In genomic region chr12:102535306-102535705, GRCh38 we compare ENCODE assay signal across 1 cellular context.
TF ChIP-seq lines count a peak whose summit lies in the region.

No MANE protein-coding gene starts in this region.

TF ChIP-seq in GM23338, 12 proteins besides CTCF, POLR2A, EP300 and RAD21 (continued from another document):
- TF ChIP-seq ZNF462 (CRISPR knock-in tag; IDR thresholded peaks at IDR 0.05): no peak
- TF ChIP-seq ZNF114 (CRISPR knock-in tag; IDR thresholded peaks at IDR 0.05): no peak
- TF ChIP-seq ETS1 (IDR thresholded peaks at IDR 0.05): no peak
- no peak for TF ChIP-seq POLR2AphosphoS5 (IDR thresholded peaks at IDR 0.05; ENCODE audit: low read depth)
- no peak for TF ChIP-seq CREB1 (CRISPR knock-in tag; IDR thresholded peaks at IDR 0.05; ENCODE audit: low read depth)
